1 cellular context compared by ENCODE assay signal in genomic region chr5:115623632-115624031, GRCh38.
TF ChIP-seq lines count a peak whose summit lies in the region.

No MANE protein-coding gene starts in this region.

TF ChIP-seq in K562, 482 proteins besides CTCF, POLR2A, EP300 and RAD21:
- TF ChIP-seq, protein P1, sequence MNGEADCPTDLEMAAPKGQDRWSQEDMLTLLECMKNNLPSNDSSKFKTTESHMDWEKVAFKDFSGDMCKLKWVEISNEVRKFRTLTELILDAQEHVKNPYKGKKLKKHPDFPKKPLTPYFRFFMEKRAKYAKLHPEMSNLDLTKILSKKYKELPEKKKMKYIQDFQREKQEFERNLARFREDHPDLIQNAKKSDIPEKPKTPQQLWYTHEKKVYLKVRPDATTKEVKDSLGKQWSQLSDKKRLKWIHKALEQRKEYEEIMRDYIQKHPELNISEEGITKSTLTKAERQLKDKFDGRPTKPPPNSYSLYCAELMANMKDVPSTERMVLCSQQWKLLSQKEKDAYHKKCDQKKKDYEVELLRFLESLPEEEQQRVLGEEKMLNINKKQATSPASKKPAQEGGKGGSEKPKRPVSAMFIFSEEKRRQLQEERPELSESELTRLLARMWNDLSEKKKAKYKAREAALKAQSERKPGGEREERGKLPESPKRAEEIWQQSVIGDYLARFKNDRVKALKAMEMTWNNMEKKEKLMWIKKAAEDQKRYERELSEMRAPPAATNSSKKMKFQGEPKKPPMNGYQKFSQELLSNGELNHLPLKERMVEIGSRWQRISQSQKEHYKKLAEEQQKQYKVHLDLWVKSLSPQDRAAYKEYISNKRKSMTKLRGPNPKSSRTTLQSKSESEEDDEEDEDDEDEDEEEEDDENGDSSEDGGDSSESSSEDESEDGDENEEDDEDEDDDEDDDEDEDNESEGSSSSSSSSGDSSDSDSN (IDR thresholded peaks at IDR 0.05; ENCODE audit: borderline replicate concordance in 1 of 2, low read depth in 2 of 2, low read length in 2 of 2) = 0 out of 4 replicates have a peak, but pooled peaks of 1 of the 2 experiments have one; percentile 45
- TF ChIP-seq NCOA1 (IDR thresholded peaks at IDR 0.05; ENCODE audit: low read depth) = no peak
- TF ChIP-seq IFI16 (CRISPR knock-in tag; IDR thresholded peaks at IDR 0.05) = no peak
TF ChIP-seq in K562: peak in this region for 1.
